Comparison of ENCODE assay signal across 1 cellular context in the genomic region with DNA sequence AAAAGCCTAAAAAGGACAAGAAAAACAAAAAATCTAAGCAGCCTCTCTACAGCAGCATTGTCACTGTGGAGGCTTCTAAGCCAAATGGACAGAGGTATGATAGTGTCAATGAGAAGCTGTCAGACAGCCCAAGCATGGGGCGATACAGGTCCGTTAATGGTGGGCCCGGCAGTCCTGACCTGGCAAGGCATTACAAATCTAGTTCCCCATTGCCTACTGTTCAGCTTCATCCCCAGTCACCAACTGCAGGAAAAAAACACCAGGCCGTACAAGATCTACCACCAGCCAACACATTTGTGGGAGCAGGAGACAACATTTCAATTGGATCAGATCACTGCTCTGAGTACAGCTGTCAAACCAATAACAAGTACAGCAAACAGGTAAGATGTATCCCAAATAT.
TF ChIP-seq lines count a peak whose summit lies in the region.

No MANE protein-coding gene starts in this region.

TF ChIP-seq in SK-N-SH, 30 proteins besides CTCF, POLR2A, EP300 and RAD21 (continued from another document):
- TF ChIP-seq TAF1 (IDR thresholded peaks at IDR 0.05; ENCODE audit: borderline replicate concordance, low read depth, low read length) (no peak), FOSL2 (IDR thresholded peaks at IDR 0.05; ENCODE audit: borderline replicate concordance, low read depth) (no peak), USF2 (IDR thresholded peaks at IDR 0.05; ENCODE audit: borderline replicate concordance, low read depth, low read length) (no peak), SMC3 (IDR thresholded peaks at IDR 0.05; ENCODE audit: low read depth, low read length) (no peak), FOXM1 (IDR thresholded peaks at IDR 0.05; ENCODE audit: low read depth) (no peak), RXRA (IDR thresholded peaks at IDR 0.05; ENCODE audit: borderline replicate concordance, low read depth) (no peak)
- TF ChIP-seq, protein P1, sequence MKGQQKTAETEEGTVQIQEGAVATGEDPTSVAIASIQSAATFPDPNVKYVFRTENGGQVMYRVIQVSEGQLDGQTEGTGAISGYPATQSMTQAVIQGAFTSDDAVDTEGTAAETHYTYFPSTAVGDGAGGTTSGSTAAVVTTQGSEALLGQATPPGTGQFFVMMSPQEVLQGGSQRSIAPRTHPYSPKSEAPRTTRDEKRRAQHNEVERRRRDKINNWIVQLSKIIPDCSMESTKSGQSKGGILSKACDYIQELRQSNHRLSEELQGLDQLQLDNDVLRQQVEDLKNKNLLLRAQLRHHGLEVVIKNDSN (IDR thresholded peaks at IDR 0.05; ENCODE audit: borderline replicate concordance, low read depth), result no peak
- TF ChIP-seq, protein P2, sequence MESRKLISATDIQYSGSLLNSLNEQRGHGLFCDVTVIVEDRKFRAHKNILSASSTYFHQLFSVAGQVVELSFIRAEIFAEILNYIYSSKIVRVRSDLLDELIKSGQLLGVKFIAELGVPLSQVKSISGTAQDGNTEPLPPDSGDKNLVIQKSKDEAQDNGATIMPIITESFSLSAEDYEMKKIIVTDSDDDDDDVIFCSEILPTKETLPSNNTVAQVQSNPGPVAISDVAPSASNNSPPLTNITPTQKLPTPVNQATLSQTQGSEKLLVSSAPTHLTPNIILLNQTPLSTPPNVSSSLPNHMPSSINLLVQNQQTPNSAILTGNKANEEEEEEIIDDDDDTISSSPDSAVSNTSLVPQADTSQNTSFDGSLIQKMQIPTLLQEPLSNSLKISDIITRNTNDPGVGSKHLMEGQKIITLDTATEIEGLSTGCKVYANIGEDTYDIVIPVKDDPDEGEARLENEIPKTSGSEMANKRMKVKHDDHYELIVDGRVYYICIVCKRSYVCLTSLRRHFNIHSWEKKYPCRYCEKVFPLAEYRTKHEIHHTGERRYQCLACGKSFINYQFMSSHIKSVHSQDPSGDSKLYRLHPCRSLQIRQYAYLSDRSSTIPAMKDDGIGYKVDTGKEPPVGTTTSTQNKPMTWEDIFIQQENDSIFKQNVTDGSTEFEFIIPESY (IDR thresholded peaks at IDR 0.05; ENCODE audit: borderline replicate concordance, low read depth), result no peak
